In the genomic region with DNA sequence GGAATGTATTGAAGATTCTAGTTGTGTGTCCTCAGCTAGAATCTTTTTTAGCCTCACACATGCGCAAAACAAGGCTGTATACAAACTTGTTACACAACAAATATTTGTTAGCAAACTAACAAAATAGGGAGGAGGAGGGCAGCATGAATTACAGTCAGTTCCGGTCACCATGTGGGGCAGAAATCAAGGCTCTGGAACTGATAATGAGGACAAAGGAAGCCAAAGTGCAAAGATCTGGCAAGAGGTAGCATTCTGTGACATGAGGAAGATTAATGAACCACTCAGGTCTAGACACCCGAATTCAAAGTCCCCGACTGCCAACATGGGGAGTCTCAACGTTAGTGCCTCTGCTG, we compare ENCODE assay signal across 1 cellular context.
A peak's percentile ranks its signal among the peaks of the same experiment; 100 is the strongest.
TF ChIP-seq lines count a peak whose summit lies in the region.

No MANE protein-coding gene starts in this region.

TF ChIP-seq in GM12878, 131 proteins besides CTCF, POLR2A, EP300 and RAD21:
- TF ChIP-seq MTA3 (IDR thresholded peaks at IDR 0.05; ENCODE audit: borderline replicate concordance, low read length) (no peak), CBX3 (IDR thresholded peaks at IDR 0.05; ENCODE audit: borderline replicate concordance, low read depth) (no peak), POU2F2 (IDR thresholded peaks at IDR 0.05; ENCODE audit: borderline replicate concordance, low read depth, low read length) (peak; percentile 9; the same call in 1 of the 3 replicates), WRNIP1 (IDR thresholded peaks at IDR 0.05; ENCODE audit: borderline replicate concordance, low read depth, low read length) (no peak), LARP7 (IDR thresholded peaks at IDR 0.05) (no peak)
- TF ChIP-seq, protein P1, sequence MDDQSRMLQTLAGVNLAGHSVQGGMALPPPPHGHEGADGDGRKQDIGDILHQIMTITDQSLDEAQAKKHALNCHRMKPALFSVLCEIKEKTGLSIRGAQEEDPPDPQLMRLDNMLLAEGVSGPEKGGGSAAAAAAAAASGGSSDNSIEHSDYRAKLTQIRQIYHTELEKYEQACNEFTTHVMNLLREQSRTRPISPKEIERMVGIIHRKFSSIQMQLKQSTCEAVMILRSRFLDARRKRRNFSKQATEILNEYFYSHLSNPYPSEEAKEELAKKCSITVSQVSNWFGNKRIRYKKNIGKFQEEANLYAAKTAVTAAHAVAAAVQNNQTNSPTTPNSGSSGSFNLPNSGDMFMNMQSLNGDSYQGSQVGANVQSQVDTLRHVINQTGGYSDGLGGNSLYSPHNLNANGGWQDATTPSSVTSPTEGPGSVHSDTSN (IDR thresholded peaks at IDR 0.05; ENCODE audit: insufficient replicate concordance, low read depth, low read length) = peak; percentile 69
- TF ChIP-seq, protein P2, sequence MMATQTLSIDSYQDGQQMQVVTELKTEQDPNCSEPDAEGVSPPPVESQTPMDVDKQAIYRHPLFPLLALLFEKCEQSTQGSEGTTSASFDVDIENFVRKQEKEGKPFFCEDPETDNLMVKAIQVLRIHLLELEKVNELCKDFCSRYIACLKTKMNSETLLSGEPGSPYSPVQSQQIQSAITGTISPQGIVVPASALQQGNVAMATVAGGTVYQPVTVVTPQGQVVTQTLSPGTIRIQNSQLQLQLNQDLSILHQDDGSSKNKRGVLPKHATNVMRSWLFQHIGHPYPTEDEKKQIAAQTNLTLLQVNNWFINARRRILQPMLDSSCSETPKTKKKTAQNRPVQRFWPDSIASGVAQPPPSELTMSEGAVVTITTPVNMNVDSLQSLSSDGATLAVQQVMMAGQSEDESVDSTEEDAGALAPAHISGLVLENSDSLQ (IDR thresholded peaks at IDR 0.05) = peak; percentile 84
TF ChIP-seq in GM12878: peak in this region for 3.
